ENCODE assay signal across 26 cellular contexts in genomic region chr12:127178039-127178438, GRCh38.
"Had no signal": no experiment of that assay in that cellular context is flagged by ENCODE, and none has a peak within 500 bp of the region (broad histone marks: within the 10 kb centered on the region; RNA-seq: fewer than 3 reads in every experiment).

No MANE protein-coding gene starts in this region.

- H3K27me3 ChIP-seq: neural progenitor cell, pancreas, right atrium auricular region, right lobe of liver, sigmoid colon, stomach, thyroid gland, tibial nerve, upper lobe of left lung, vagina had no signal

- H3K4me3 Mint-ChIP-seq: naive thymus-derived CD8-positive, alpha-beta T cell; natural killer cell treated with Interleukin-12 subunit alpha and Interleukin-12 subunit beta and Interleukin-15 and Interleukin-18, amount 100 ng/mL, for 72 hours; neural progenitor cell; stimulated activated effector memory CD8-positive, alpha-beta T cell treated with anti-CD3 and anti-CD28 coated beads, Interleukin-12 subunit alpha, Interleukin-12 subunit beta, amount 100 ng/mL, for 72 hours; stimulated activated naive B cell treated with anti-CD40 and anti-IgM and Interleukin-4, amounts not matched to agents 10 μg/mL and 1 μg/mL and 100 μg/mL, for 72 hours; stimulated activated naive CD8-positive, alpha-beta T cell treated with anti-CD3 and anti-CD28 coated beads, Interleukin-15, Interleukin-2, amounts not matched to agents 100 ng/mL and 50 ng/mL, for 24 hours had no signal

- H3K36me3 ChIP-seq: neural progenitor cell, pancreas, prostate gland, right atrium auricular region, right lobe of liver, sigmoid colon, stomach, thoracic aorta, thyroid gland, tibial nerve, upper lobe of left lung, vagina had no signal

- H3K9me3 ChIP-seq: pancreas, prostate gland, right lobe of liver, thyroid gland, vagina had no signal

- H3K4me1 ChIP-seq: neural progenitor cell, pancreas, prostate gland, right atrium auricular region, right lobe of liver, sigmoid colon, stomach, thyroid gland, tibial nerve, upper lobe of left lung, vagina had no signal

- H3K9ac ChIP-seq: neural progenitor cell had no signal

- H3K4me1 Mint-ChIP-seq: naive thymus-derived CD8-positive, alpha-beta T cell; neural progenitor cell; stimulated activated effector memory CD8-positive, alpha-beta T cell treated with anti-CD3 and anti-CD28 coated beads, Interleukin-12 subunit alpha, Interleukin-12 subunit beta, amount 100 ng/mL, for 72 hours; stimulated activated naive B cell treated with anti-CD40 and anti-IgM and Interleukin-4, amounts not matched to agents 10 μg/mL and 1 μg/mL and 100 μg/mL, for 72 hours had no signal

- H3K27me3 Mint-ChIP-seq: natural killer cell treated with Interleukin-12 subunit alpha and Interleukin-12 subunit beta and Interleukin-15 and Interleukin-18, amount 100 ng/mL, for 72 hours; stimulated activated naive B cell treated with anti-CD40 and anti-IgM and Interleukin-4, amounts not matched to agents 10 μg/mL and 1 μg/mL and 100 μg/mL, for 72 hours; stimulated activated naive CD8-positive, alpha-beta T cell treated with anti-CD3 and anti-CD28 coated beads, Interleukin-15, Interleukin-2, amounts not matched to agents 100 ng/mL and 50 ng/mL, for 24 hours had no signal

- H3K27ac ChIP-seq: neural progenitor cell, pancreas, prostate gland, right atrium auricular region, right lobe of liver, sigmoid colon, stomach, thoracic aorta, thyroid gland, upper lobe of left lung, vagina had no signal

- H3K4me2 ChIP-seq: neural progenitor cell had no signal

- H3K27ac Mint-ChIP-seq: natural killer cell treated with Interleukin-12 subunit alpha and Interleukin-12 subunit beta and Interleukin-15 and Interleukin-18, amount 100 ng/mL, for 72 hours; neural progenitor cell; stimulated activated effector memory CD8-positive, alpha-beta T cell treated with anti-CD3 and anti-CD28 coated beads, Interleukin-12 subunit alpha, Interleukin-12 subunit beta, amount 100 ng/mL, for 72 hours; stimulated activated naive B cell treated with anti-CD40 and anti-IgM and Interleukin-4, amounts not matched to agents 10 μg/mL and 1 μg/mL and 100 μg/mL, for 72 hours; stimulated activated naive CD8-positive, alpha-beta T cell treated with anti-CD3 and anti-CD28 coated beads, Interleukin-15, Interleukin-2, amounts not matched to agents 100 ng/mL and 50 ng/mL, for 24 hours had no signal

- H3K4me3 ChIP-seq: neural progenitor cell, pancreas, prostate gland, right atrium auricular region, right lobe of liver, sigmoid colon, stomach, thoracic aorta, thyroid gland, tibial nerve, upper lobe of left lung, vagina had no signal

- ATAC-seq: naive thymus-derived CD8-positive, alpha-beta T cell; natural killer cell treated with Interleukin-12 subunit alpha and Interleukin-12 subunit beta and Interleukin-15 and Interleukin-18, amount 100 ng/mL, for 72 hours; pancreas; right lobe of liver; stimulated activated effector memory CD8-positive, alpha-beta T cell treated with anti-CD3 and anti-CD28 coated beads, Interleukin-12 subunit alpha, Interleukin-12 subunit beta, amount 100 ng/mL, for 72 hours; stimulated activated naive B cell treated with anti-CD40 and anti-IgM and Interleukin-4, amounts not matched to agents 10 μg/mL and 1 μg/mL and 100 μg/mL, for 72 hours had no signal

- H3K36me3 Mint-ChIP-seq: neural progenitor cell; stimulated activated effector memory CD8-positive, alpha-beta T cell treated with anti-CD3 and anti-CD28 coated beads, Interleukin-12 subunit alpha, Interleukin-12 subunit beta, amount 100 ng/mL, for 72 hours; stimulated activated naive B cell treated with anti-CD40 and anti-IgM and Interleukin-4, amounts not matched to agents 10 μg/mL and 1 μg/mL and 100 μg/mL, for 72 hours had no signal

- H2AFZ ChIP-seq: neural progenitor cell had no signal

- DNase-seq: naive thymus-derived CD8-positive, alpha-beta T cell; occipital lobe; pancreas; retina; right lobe of liver; sigmoid colon; small intestine; stimulated activated CD4-positive, alpha-beta T cell treated with anti-CD3 and anti-CD28 coated beads, Interleukin-15, amount 100 ng/mL, for 24 hours; stimulated activated CD4-positive, alpha-beta T cell treated with anti-CD3 and anti-CD28 coated beads, Interleukin-2, amount 100 ng/mL, for 24 hours; stimulated activated CD4-positive, alpha-beta T cell treated with anti-CD3 and anti-CD28 coated beads, Interleukin-2, amount 100 ng/mL, for 48 hours; stimulated activated CD4-positive, alpha-beta T cell treated with anti-CD3 and anti-CD28 coated beads, Interleukin-4, amount 100 ng/mL, for 24 hours; stimulated activated naive B cell treated with anti-CD40 and anti-IgM and Interleukin-4, amounts not matched to agents 10 μg/mL and 1 μg/mL and 100 μg/mL, for 72 hours; stimulated activated naive CD4-positive, alpha-beta T cell treated with Interleukin-2 at 50 U/mL for 16 hours; stomach; thyroid gland; trophoblast cell; upper lobe of left lung had no signal
